1 cellular context compared by ENCODE assay signal in the genomic region with DNA sequence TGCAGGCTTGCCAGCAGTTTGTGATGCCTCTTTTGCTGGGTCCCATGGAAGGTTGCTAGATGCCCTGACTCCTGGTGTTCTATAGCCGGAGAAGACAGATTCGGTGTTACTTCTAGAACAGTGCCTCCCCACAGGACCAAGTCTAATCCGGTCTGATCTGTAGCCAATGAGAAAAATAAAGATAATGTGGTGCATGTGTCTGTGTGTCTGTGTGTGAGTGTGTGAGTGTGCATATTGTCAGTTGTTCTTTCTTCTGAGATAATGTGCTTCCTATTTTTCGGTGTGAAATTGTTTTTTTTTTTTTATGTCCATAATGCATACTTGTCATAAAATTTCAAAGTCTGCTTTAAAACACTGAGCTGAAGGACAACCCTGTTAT.
TF ChIP-seq lines count a peak whose summit lies in the region.

No MANE protein-coding gene starts in this region.

TF ChIP-seq in HepG2, 621 proteins besides CTCF, POLR2A, EP300 and RAD21 (continues in another document):
- TF ChIP-seq, protein P1, sequence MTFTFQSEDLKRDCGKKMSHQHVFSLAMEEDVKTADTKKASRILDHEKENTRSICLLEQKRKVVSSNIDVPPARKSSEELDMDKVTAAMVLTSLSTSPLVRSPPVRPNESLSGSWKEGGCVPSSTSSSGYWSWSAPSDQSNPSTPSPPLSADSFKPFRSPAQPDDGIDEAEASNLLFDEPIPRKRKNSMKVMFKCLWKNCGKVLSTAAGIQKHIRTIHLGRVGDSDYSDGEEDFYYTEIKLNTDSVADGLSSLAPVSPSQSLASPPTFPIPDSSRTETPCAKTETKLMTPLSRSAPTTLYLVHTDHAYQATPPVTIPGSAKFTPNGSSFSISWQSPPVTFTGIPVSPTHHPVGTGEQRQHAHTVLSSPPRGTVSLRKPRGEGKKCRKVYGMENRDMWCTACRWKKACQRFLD (CRISPR knock-in tag; IDR thresholded peaks at IDR 0.05; ENCODE audit: borderline replicate concordance): no peak
- TF ChIP-seq TEAD2 (CRISPR knock-in tag; IDR thresholded peaks at IDR 0.05) (no peak), MIER3 (CRISPR knock-in tag; IDR thresholded peaks at IDR 0.05; ENCODE audit: borderline replicate concordance) (no peak), FOXK2 (IDR thresholded peaks at IDR 0.05) (0 out of 2 replicates have a peak, but pooled peaks have one; percentile 32), TCF7L2 (IDR thresholded peaks at IDR 0.05; ENCODE audit: low read depth, low read length) (no peak), THAP11 (CRISPR knock-in tag; IDR thresholded peaks at IDR 0.05) (0 out of 2 replicates have a peak, but pooled peaks have one; percentile 7), NFE2L2 (IDR thresholded peaks at IDR 0.05; ENCODE audit: low read length) (no peak), GFI1 (CRISPR knock-in tag; IDR thresholded peaks at IDR 0.05; ENCODE audit: borderline replicate concordance) (no peak), NFATC3 (CRISPR knock-in tag; IDR thresholded peaks at IDR 0.05) (no peak), ZNF33B (CRISPR knock-in tag; IDR thresholded peaks at IDR 0.05) (no peak), ZSCAN29 (CRISPR knock-in tag; conservative IDR thresholded peaks at IDR 0.05) (0 out of 2 replicates have a peak, but pooled peaks have one; percentile 1), ZNF432 (CRISPR knock-in tag; IDR thresholded peaks at IDR 0.05; ENCODE audit: borderline replicate concordance) (no peak), ZBTB7B (CRISPR knock-in tag; IDR thresholded peaks at IDR 0.05) (no peak; the same call in 1 of the 2 replicates), HNRNPH1 (optimal IDR thresholded peaks at IDR 0.05; ENCODE audit: low read depth, low read length) (no peak), GATAD2A (CRISPR knock-in tag; IDR thresholded peaks at IDR 0.05) (no peak; the same call in 1 of the 2 replicates), CREM (IDR thresholded peaks at IDR 0.05) (no peak), CREM (CRISPR knock-in tag; IDR thresholded peaks at IDR 0.05) (no peak), GABPA (IDR thresholded peaks at IDR 0.05; ENCODE audit: low read depth, low read length) (no peak), GABPA (CRISPR knock-in tag; IDR thresholded peaks at IDR 0.05; ENCODE audit: low read depth) (no peak), NCOA2 (CRISPR knock-in tag; IDR thresholded peaks at IDR 0.05) (no peak), NFKB2 (CRISPR knock-in tag; IDR thresholded peaks at IDR 0.05; ENCODE audit: borderline replicate concordance) (no peak), CCAR2 (optimal IDR thresholded peaks at IDR 0.05; ENCODE audit: low read depth, low read length) (no peak), TARDBP (CRISPR knock-in tag; IDR thresholded peaks at IDR 0.05) (no peak), AKAP8 (CRISPR knock-in tag; IDR thresholded peaks at IDR 0.05) (no peak), HNRNPL (IDR thresholded peaks at IDR 0.05; ENCODE audit: low read depth, low read length) (no peak)
- TF ChIP-seq, protein P2, sequence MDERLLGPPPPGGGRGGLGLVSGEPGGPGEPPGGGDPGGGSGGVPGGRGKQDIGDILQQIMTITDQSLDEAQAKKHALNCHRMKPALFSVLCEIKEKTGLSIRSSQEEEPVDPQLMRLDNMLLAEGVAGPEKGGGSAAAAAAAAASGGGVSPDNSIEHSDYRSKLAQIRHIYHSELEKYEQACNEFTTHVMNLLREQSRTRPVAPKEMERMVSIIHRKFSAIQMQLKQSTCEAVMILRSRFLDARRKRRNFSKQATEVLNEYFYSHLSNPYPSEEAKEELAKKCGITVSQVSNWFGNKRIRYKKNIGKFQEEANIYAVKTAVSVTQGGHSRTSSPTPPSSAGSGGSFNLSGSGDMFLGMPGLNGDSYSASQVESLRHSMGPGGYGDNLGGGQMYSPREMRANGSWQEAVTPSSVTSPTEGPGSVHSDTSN (CRISPR knock-in tag; IDR thresholded peaks at IDR 0.05): no peak
- TF ChIP-seq, protein P3, sequence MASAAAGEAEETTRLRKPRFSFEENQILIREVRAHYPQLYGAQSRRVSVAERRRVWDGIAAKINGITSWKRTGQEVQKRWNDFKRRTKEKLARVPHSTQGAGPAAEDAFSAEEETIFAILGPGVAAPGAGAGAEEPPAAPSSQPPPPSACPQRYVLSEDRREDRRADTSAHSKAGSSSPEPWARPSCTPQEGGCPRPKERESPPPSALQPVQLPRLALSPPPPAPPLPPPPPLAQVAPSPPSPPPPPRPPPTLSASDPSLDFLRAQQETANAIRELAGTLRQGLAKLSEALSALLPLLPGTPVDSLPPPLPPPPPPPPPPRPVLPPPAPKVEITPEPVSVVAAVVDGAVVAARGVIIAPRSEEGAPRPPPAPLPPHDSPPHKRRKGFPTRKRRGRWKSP (CRISPR knock-in tag; IDR thresholded peaks at IDR 0.05): no peak
- TF ChIP-seq, protein P4, sequence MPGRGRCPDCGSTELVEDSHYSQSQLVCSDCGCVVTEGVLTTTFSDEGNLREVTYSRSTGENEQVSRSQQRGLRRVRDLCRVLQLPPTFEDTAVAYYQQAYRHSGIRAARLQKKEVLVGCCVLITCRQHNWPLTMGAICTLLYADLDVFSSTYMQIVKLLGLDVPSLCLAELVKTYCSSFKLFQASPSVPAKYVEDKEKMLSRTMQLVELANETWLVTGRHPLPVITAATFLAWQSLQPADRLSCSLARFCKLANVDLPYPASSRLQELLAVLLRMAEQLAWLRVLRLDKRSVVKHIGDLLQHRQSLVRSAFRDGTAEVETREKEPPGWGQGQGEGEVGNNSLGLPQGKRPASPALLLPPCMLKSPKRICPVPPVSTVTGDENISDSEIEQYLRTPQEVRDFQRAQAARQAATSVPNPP (CRISPR knock-in tag; IDR thresholded peaks at IDR 0.05): no peak
- TF ChIP-seq, protein P5, sequence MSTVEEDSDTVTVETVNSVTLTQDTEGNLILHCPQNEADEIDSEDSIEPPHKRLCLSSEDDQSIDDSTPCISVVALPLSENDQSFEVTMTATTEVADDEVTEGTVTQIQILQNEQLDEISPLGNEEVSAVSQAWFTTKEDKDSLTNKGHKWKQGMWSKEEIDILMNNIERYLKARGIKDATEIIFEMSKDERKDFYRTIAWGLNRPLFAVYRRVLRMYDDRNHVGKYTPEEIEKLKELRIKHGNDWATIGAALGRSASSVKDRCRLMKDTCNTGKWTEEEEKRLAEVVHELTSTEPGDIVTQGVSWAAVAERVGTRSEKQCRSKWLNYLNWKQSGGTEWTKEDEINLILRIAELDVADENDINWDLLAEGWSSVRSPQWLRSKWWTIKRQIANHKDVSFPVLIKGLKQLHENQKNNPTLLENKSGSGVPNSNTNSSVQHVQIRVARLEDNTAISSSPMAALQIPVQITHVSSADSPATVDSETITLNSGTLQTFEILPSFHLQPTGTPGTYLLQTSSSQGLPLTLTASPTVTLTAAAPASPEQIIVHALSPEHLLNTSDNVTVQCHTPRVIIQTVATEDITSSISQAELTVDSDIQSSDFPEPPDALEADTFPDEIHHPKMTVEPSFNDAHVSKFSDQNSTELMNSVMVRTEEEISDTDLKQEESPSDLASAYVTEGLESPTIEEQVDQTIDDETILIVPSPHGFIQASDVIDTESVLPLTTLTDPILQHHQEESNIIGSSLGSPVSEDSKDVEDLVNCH (CRISPR knock-in tag; IDR thresholded peaks at IDR 0.05): no peak
- TF ChIP-seq, protein P6, sequence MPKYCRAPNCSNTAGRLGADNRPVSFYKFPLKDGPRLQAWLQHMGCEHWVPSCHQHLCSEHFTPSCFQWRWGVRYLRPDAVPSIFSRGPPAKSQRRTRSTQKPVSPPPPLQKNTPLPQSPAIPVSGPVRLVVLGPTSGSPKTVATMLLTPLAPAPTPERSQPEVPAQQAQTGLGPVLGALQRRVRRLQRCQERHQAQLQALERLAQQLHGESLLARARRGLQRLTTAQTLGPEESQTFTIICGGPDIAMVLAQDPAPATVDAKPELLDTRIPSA (CRISPR knock-in tag; IDR thresholded peaks at IDR 0.05; ENCODE audit: borderline replicate concordance): no peak
- TF ChIP-seq, protein P7, sequence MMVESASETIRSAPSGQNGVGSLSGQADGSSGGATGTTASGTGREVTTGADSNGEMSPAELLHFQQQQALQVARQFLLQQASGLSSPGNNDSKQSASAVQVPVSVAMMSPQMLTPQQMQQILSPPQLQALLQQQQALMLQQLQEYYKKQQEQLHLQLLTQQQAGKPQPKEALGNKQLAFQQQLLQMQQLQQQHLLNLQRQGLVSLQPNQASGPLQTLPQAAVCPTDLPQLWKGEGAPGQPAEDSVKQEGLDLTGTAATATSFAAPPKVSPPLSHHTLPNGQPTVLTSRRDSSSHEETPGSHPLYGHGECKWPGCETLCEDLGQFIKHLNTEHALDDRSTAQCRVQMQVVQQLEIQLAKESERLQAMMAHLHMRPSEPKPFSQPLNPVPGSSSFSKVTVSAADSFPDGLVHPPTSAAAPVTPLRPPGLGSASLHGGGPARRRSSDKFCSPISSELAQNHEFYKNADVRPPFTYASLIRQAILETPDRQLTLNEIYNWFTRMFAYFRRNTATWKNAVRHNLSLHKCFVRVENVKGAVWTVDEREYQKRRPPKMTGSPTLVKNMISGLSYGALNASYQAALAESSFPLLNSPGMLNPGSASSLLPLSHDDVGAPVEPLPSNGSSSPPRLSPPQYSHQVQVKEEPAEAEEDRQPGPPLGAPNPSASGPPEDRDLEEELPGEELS (CRISPR knock-in tag; IDR thresholded peaks at IDR 0.05): 0 out of 2 replicates have a peak, but pooled peaks have one; percentile 7
- TF ChIP-seq, protein P8, sequence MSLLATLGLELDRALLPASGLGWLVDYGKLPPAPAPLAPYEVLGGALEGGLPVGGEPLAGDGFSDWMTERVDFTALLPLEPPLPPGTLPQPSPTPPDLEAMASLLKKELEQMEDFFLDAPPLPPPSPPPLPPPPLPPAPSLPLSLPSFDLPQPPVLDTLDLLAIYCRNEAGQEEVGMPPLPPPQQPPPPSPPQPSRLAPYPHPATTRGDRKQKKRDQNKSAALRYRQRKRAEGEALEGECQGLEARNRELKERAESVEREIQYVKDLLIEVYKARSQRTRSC (CRISPR knock-in tag; IDR thresholded peaks at IDR 0.05; ENCODE audit: low read depth): no peak
- TF ChIP-seq, protein P9, sequence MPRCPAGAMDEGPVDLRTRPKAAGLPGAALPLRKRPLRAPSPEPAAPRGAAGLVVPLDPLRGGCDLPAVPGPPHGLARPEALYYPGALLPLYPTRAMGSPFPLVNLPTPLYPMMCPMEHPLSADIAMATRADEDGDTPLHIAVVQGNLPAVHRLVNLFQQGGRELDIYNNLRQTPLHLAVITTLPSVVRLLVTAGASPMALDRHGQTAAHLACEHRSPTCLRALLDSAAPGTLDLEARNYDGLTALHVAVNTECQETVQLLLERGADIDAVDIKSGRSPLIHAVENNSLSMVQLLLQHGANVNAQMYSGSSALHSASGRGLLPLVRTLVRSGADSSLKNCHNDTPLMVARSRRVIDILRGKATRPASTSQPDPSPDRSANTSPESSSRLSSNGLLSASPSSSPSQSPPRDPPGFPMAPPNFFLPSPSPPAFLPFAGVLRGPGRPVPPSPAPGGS (CRISPR knock-in tag; IDR thresholded peaks at IDR 0.05): no peak
- TF ChIP-seq, protein P10, sequence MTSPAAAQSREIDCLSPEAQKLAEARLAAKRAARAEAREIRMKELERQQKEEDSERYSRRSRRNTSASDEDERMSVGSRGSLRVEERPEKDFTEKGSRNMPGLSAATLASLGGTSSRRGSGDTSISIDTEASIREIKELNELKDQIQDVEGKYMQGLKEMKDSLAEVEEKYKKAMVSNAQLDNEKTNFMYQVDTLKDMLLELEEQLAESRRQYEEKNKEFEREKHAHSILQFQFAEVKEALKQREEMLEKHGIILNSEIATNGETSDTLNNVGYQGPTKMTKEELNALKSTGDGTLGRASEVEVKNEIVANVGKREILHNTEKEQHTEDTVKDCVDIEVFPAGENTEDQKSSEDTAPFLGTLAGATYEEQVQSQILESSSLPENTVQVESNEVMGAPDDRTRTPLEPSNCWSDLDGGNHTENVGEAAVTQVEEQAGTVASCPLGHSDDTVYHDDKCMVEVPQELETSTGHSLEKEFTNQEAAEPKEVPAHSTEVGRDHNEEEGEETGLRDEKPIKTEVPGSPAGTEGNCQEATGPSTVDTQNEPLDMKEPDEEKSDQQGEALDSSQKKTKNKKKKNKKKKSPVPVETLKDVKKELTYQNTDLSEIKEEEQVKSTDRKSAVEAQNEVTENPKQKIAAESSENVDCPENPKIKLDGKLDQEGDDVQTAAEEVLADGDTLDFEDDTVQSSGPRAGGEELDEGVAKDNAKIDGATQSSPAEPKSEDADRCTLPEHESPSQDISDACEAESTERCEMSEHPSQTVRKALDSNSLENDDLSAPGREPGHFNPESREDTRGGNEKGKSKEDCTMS (CRISPR knock-in tag; conservative IDR thresholded peaks at IDR 0.05): no peak
- TF ChIP-seq, protein P11, sequence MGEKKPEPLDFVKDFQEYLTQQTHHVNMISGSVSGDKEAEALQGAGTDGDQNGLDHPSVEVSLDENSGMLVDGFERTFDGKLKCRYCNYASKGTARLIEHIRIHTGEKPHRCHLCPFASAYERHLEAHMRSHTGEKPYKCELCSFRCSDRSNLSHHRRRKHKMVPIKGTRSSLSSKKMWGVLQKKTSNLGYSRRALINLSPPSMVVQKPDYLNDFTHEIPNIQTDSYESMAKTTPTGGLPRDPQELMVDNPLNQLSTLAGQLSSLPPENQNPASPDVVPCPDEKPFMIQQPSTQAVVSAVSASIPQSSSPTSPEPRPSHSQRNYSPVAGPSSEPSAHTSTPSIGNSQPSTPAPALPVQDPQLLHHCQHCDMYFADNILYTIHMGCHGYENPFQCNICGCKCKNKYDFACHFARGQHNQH (CRISPR knock-in tag; IDR thresholded peaks at IDR 0.05): no peak
- TF ChIP-seq, protein P12, sequence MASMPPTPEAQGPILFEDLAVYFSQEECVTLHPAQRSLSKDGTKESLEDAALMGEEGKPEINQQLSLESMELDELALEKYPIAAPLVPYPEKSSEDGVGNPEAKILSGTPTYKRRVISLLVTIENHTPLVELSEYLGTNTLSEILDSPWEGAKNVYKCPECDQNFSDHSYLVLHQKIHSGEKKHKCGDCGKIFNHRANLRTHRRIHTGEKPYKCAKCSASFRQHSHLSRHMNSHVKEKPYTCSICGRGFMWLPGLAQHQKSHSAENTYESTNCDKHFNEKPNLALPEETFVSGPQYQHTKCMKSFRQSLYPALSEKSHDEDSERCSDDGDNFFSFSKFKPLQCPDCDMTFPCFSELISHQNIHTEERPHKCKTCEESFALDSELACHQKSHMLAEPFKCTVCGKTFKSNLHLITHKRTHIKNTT (CRISPR knock-in tag; IDR thresholded peaks at IDR 0.05): no peak
- TF ChIP-seq, protein P13, sequence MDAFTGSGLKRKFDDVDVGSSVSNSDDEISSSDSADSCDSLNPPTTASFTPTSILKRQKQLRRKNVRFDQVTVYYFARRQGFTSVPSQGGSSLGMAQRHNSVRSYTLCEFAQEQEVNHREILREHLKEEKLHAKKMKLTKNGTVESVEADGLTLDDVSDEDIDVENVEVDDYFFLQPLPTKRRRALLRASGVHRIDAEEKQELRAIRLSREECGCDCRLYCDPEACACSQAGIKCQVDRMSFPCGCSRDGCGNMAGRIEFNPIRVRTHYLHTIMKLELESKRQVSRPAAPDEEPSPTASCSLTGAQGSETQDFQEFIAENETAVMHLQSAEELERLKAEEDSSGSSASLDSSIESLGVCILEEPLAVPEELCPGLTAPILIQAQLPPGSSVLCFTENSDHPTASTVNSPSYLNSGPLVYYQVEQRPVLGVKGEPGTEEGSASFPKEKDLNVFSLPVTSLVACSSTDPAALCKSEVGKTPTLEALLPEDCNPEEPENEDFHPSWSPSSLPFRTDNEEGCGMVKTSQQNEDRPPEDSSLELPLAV (CRISPR knock-in tag; conservative IDR thresholded peaks at IDR 0.05; ENCODE audit: low read depth): no peak
